Comparison of ENCODE assay signal across 2 cellular contexts in genomic region chr9:131475956-131476776, GRCh38.
TF ChIP-seq lines count a peak whose summit lies in the region.

No MANE protein-coding gene starts in this region.

TF ChIP-seq in IMR-90, 13 proteins besides CTCF, POLR2A, EP300 and RAD21:
- no peak for TF ChIP-seq MAZ (IDR thresholded peaks at IDR 0.05; ENCODE audit: borderline replicate concordance, low read depth, low read length)
- no peak for TF ChIP-seq MAFK (IDR thresholded peaks at IDR 0.05; ENCODE audit: low read depth, low read length)
- TF ChIP-seq MXI1 (IDR thresholded peaks at IDR 0.05; ENCODE audit: borderline replicate concordance, low read depth, low read length): no peak
- no peak for TF ChIP-seq CEBPB (IDR thresholded peaks at IDR 0.05; ENCODE audit: low read depth, low read length)
- no peak for TF ChIP-seq FOS (IDR thresholded peaks at IDR 0.05; ENCODE audit: low read depth, low read length)
- TF ChIP-seq SMC3 (IDR thresholded peaks at IDR 0.05; ENCODE audit: low read depth, low read length): no peak
- no peak for TF ChIP-seq CHD1 (IDR thresholded peaks at IDR 0.05; ENCODE audit: low read depth, low read length)
- TF ChIP-seq RCOR1 (IDR thresholded peaks at IDR 0.05; ENCODE audit: insufficient replicate concordance, low read length): no peak
- TF ChIP-seq ELK1 (IDR thresholded peaks at IDR 0.05; ENCODE audit: borderline replicate concordance, low read depth, low read length): no peak
- TF ChIP-seq, protein P1, sequence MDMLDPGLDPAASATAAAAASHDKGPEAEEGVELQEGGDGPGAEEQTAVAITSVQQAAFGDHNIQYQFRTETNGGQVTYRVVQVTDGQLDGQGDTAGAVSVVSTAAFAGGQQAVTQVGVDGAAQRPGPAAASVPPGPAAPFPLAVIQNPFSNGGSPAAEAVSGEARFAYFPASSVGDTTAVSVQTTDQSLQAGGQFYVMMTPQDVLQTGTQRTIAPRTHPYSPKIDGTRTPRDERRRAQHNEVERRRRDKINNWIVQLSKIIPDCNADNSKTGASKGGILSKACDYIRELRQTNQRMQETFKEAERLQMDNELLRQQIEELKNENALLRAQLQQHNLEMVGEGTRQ (IDR thresholded peaks at IDR 0.05; ENCODE audit: low read depth, low read length): no peak
- no peak for TF ChIP-seq NFE2L2 (IDR thresholded peaks at IDR 0.05; ENCODE audit: low read depth, low read length)

TF ChIP-seq in HepG2, 621 proteins besides CTCF, POLR2A, EP300 and RAD21:
- 0 out of 2 replicates have a peak, but pooled peaks have one; percentile 26 for TF ChIP-seq ZBTB38 (CRISPR knock-in tag; IDR thresholded peaks at IDR 0.05)
- no peak for TF ChIP-seq ZNF7 (CRISPR knock-in tag; IDR thresholded peaks at IDR 0.05)
- TF ChIP-seq PAWR (CRISPR knock-in tag; IDR thresholded peaks at IDR 0.05; ENCODE audit: borderline replicate concordance): no peak
- no peak for TF ChIP-seq KDM2A (CRISPR knock-in tag; IDR thresholded peaks at IDR 0.05; ENCODE audit: borderline replicate concordance, low read depth)
- no peak for TF ChIP-seq THAP9 (CRISPR knock-in tag; IDR thresholded peaks at IDR 0.05; ENCODE audit: borderline replicate concordance)
- no peak for TF ChIP-seq PREB (CRISPR knock-in tag; IDR thresholded peaks at IDR 0.05)
- no peak for TF ChIP-seq ADNP (CRISPR knock-in tag; IDR thresholded peaks at IDR 0.05)
- TF ChIP-seq GRHL1 (CRISPR knock-in tag; conservative IDR thresholded peaks at IDR 0.05): no peak
- no peak for TF ChIP-seq JARID2 (CRISPR knock-in tag; IDR thresholded peaks at IDR 0.05; ENCODE audit: insufficient replicate concordance)
- TF ChIP-seq, protein P2, sequence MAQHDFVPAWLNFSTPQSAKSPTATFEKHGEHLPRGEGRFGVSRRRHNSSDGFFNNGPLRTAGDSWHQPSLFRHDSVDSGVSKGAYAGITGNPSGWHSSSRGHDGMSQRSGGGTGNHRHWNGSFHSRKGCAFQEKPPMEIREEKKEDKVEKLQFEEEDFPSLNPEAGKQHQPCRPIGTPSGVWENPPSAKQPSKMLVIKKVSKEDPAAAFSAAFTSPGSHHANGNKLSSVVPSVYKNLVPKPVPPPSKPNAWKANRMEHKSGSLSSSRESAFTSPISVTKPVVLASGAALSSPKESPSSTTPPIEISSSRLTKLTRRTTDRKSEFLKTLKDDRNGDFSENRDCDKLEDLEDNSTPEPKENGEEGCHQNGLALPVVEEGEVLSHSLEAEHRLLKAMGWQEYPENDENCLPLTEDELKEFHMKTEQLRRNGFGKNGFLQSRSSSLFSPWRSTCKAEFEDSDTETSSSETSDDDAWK (CRISPR knock-in tag; IDR thresholded peaks at IDR 0.05): no peak
- no peak for TF ChIP-seq ELK4 (CRISPR knock-in tag; IDR thresholded peaks at IDR 0.05; ENCODE audit: borderline replicate concordance)
- TF ChIP-seq AGO2 (optimal IDR thresholded peaks at IDR 0.05; ENCODE audit: low read depth, low read length): peak; percentile 59
- TF ChIP-seq ZNF816 (CRISPR knock-in tag; IDR thresholded peaks at IDR 0.05; ENCODE audit: borderline replicate concordance): no peak
- no peak for TF ChIP-seq ZNF292 (CRISPR knock-in tag; IDR thresholded peaks at IDR 0.05; ENCODE audit: borderline replicate concordance, low read depth)
- no peak for TF ChIP-seq SP1 (IDR thresholded peaks at IDR 0.05)
- TF ChIP-seq SP1 (CRISPR knock-in tag; IDR thresholded peaks at IDR 0.05): no peak
- TF ChIP-seq PLSCR1 (CRISPR knock-in tag; IDR thresholded peaks at IDR 0.05; ENCODE audit: borderline replicate concordance): no peak
- no peak for TF ChIP-seq ZNF713 (CRISPR knock-in tag; IDR thresholded peaks at IDR 0.05)
- TF ChIP-seq SNRNP70 (IDR thresholded peaks at IDR 0.05; ENCODE audit: low read depth, low read length): no peak
- TF ChIP-seq UBTF (CRISPR knock-in tag; IDR thresholded peaks at IDR 0.05): no peak
- no peak for TF ChIP-seq ZNF674 (CRISPR knock-in tag; IDR thresholded peaks at IDR 0.05; ENCODE audit: low read depth)
- TF ChIP-seq STAG1 (CRISPR knock-in tag; IDR thresholded peaks at IDR 0.05): peak; percentile 42
- no peak for TF ChIP-seq NFE2L1 (CRISPR knock-in tag; IDR thresholded peaks at IDR 0.05; ENCODE audit: borderline replicate concordance)
